Comparison of ENCODE assay signal across 19 cellular contexts in the genomic region with DNA sequence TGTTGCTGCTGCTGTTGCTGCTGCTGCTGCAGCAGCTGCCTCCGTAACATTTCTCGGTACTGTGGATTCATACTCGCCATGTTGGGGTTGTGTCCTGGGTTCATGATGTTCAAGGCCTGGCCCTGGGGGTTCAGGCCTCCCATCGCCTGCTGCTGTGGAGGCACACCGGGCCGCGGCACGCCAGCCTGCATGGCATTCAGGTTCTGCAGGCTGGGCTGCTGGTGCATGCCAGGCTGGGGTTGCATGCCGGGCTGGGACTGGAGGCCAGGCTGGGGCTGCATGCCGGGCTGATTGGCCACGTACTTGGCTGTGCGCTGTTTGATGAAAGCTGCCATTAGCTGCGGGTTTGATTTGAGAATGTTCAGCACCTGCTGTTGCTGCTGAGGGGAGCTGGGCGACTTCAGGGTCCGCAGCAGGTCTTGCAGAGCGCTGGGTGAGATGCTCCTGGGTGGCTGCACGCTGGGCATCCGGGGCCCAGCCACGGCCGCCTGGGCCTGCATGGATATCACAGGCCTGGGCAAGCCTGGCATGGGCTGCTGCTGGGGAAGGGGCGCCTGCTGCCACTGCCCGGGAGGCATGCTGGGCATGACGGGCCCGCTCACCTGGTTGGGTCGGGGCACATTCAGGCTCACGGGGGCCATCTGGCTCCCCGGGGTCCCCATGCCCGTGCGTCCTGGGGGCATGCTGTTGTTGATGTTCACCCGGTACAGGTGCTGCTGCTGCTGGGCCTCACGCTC.
"Had no signal": no experiment of that assay in that cellular context is flagged by ENCODE, and none has a peak within 500 bp of the region (broad histone marks: within the 10 kb centered on the region; RNA-seq: fewer than 3 reads in every experiment).

No MANE protein-coding gene starts in this region.

- H3K9me3 ChIP-seq: gastroesophageal sphincter, left ventricle myocardium inferior, mucosa of descending colon, uterus had no signal

- ATAC-seq: activated CD4-positive, alpha-beta T cell treated with anti-CD3 and anti-CD28 coated beads for 36 hours; activated T-cell treated with anti-CD3 and anti-CD28 coated beads, Interleukin-2, amount 50 U/mL, for 72 hours; mucosa of descending colon; natural killer cell treated with Interleukin-12 subunit alpha and Interleukin-12 subunit beta and Interleukin-15 and Interleukin-18, amount 100 ng/mL, for 72 hours had no signal

- H3K27me3 Mint-ChIP-seq: activated CD4-positive, alpha-beta T cell treated with anti-CD3 and anti-CD28 coated beads for 36 hours; activated naive CD8-positive, alpha-beta T cell treated with anti-CD3 and anti-CD28 coated beads, Interleukin-2, amount 10 ng/mL, durations not matched to agents 7 days and 5 days; natural killer cell treated with Interleukin-12 subunit alpha and Interleukin-12 subunit beta and Interleukin-15 and Interleukin-18, amount 100 ng/mL, for 72 hours; stimulated activated naive CD8-positive, alpha-beta T cell treated with anti-CD3 and anti-CD28 coated beads, Interleukin-15, Interleukin-2, amounts not matched to agents 100 ng/mL and 50 ng/mL, for 24 hours; type B pancreatic cell had no signal

- H3K27ac ChIP-seq: brain microvascular endothelial cell, gastroesophageal sphincter, left ventricle myocardium inferior, uterus had no signal

- H3K4me1 ChIP-seq: gastroesophageal sphincter, left ventricle myocardium inferior, uterus had no signal

- H3K27ac Mint-ChIP-seq: activated CD4-positive, alpha-beta T cell treated with anti-CD3 and anti-CD28 coated beads for 36 hours; activated naive CD8-positive, alpha-beta T cell treated with anti-CD3 and anti-CD28 coated beads, Interleukin-2, amount 10 ng/mL, durations not matched to agents 7 days and 5 days; activated T-cell treated with anti-CD3 and anti-CD28 coated beads, Interleukin-2, amount 50 U/mL, for 72 hours; immature natural killer cell; natural killer cell treated with Interleukin-12 subunit alpha and Interleukin-12 subunit beta and Interleukin-15 and Interleukin-18, amount 100 ng/mL, for 72 hours; stimulated activated naive CD8-positive, alpha-beta T cell treated with anti-CD3 and anti-CD28 coated beads, Interleukin-15, Interleukin-2, amounts not matched to agents 100 ng/mL and 50 ng/mL, for 24 hours; type B pancreatic cell had no signal

- H3K4me1 Mint-ChIP-seq: activated CD4-positive, alpha-beta T cell treated with anti-CD3 and anti-CD28 coated beads for 36 hours had no signal

- H3K27me3 ChIP-seq: brain microvascular endothelial cell, gastroesophageal sphincter, uterus had no signal

- H3K9me3 Mint-ChIP-seq: activated naive CD8-positive, alpha-beta T cell treated with anti-CD3 and anti-CD28 coated beads, Interleukin-2, amount 10 ng/mL, durations not matched to agents 7 days and 5 days; activated T-cell treated with anti-CD3 and anti-CD28 coated beads, Interleukin-2, amount 50 U/mL, for 72 hours; immature natural killer cell; natural killer cell treated with Interleukin-12 subunit alpha and Interleukin-12 subunit beta and Interleukin-15 and Interleukin-18, amount 100 ng/mL, for 72 hours; stimulated activated naive CD8-positive, alpha-beta T cell treated with anti-CD3 and anti-CD28 coated beads, Interleukin-15, Interleukin-2, amounts not matched to agents 100 ng/mL and 50 ng/mL, for 24 hours; type B pancreatic cell had no signal

- H3K4me3 ChIP-seq: gastroesophageal sphincter, left ventricle myocardium inferior, lung, mucosa of descending colon, uterus had no signal

- DNase-seq: activated CD4-positive, alpha-beta T cell treated with anti-CD3 and anti-CD28 coated beads for 36 hours; activated CD4-positive, CD25-positive, alpha-beta regulatory T cell; activated naive CD4-positive, alpha-beta T cell treated with Interleukin-2 at 50 U/mL for 16 hours; activated naive CD8-positive, alpha-beta T cell treated with anti-CD3 and anti-CD28 coated beads, Interleukin-2, amount 10 ng/mL, durations not matched to agents 7 days and 5 days; activated T-cell treated with anti-CD3 and anti-CD28 coated beads for 4 hours; activated T-cell treated with anti-CD3 and anti-CD28 coated beads, Interleukin-2, amount 50 U/mL, for 72 hours; brain microvascular endothelial cell; hippocampal formation; immature natural killer cell; left ventricle myocardium inferior; mesendoderm; mucosa of descending colon; substantia nigra; uterus had no signal

- H3K4me3 Mint-ChIP-seq: activated CD4-positive, alpha-beta T cell treated with anti-CD3 and anti-CD28 coated beads for 36 hours; activated naive CD8-positive, alpha-beta T cell treated with anti-CD3 and anti-CD28 coated beads, Interleukin-2, amount 10 ng/mL, durations not matched to agents 7 days and 5 days; activated T-cell treated with anti-CD3 and anti-CD28 coated beads, Interleukin-2, amount 50 U/mL, for 72 hours; immature natural killer cell; natural killer cell treated with Interleukin-12 subunit alpha and Interleukin-12 subunit beta and Interleukin-15 and Interleukin-18, amount 100 ng/mL, for 72 hours; stimulated activated naive CD8-positive, alpha-beta T cell treated with anti-CD3 and anti-CD28 coated beads, Interleukin-15, Interleukin-2, amounts not matched to agents 100 ng/mL and 50 ng/mL, for 24 hours; type B pancreatic cell had no signal

- H3K36me3 ChIP-seq: uterus had no signal
